ENCODE assay signal across 12 cellular contexts in the genomic region with DNA sequence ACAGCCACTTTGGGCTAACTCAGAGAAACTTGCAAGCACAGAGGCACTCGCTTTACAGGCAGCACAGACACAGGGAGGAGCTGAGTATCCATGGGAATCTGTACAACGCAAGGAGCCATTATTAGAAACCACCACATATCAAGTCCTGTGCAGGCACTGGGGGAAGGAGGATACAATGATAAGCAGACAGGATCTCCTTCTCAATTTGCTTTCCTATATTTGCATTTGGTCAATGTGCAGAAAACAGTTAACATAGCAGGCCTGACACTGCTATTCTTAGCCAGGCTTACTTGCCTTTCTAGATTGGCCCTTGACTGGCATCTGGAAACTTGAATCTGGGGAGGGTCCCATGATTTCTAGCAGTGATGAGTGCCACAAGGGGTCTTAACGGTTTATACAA.
DNase-seq lines count a peak whose midpoint lies in the region; ATAC-seq and TF ChIP-seq lines count a peak whose summit lies in the region.
"Had no signal": no experiment of that assay in that cellular context is flagged by ENCODE, and none has a peak within 500 bp of the region (broad histone marks: within the 10 kb centered on the region; RNA-seq: fewer than 3 reads in every experiment).

No MANE protein-coding gene starts in this region.

- no peaks in the 10 kb centered on the region for H3K36me3 Mint-ChIP-seq in type B pancreatic cell

- H4K20me1 ChIP-seq in DOHH2 (ENCODE audit: control insufficient read depth, insufficient read depth, low read depth, low read length) (no peaks in the 10 kb centered on the region), Loucy (ENCODE audit: insufficient read depth, low read length, poor library complexity, severe bottlenecking) (no peaks in the 10 kb centered on the region)

- no peak overlapping the region for H3K27ac Mint-ChIP-seq in type B pancreatic cell

- peak overlapping the region; percentile 99 for H3K4me2 ChIP-seq in DOHH2 (ENCODE audit: low read length)
- H3K4me2 ChIP-seq in Loucy (ENCODE audit: low read depth, low read length, poor library complexity, severe bottlenecking) = peak overlapping the region; percentile 29

- peak; percentile 50 for ATAC-seq in GM19397 (IDR thresholded peaks at IDR 0.05; ENCODE audit: unreplicated experiment)
- peak; percentile 33 for ATAC-seq in HG02884 (IDR thresholded peaks at IDR 0.05; ENCODE audit: unreplicated experiment)
- no peak for ATAC-seq in psoas muscle

- H3K4me1 ChIP-seq in DOHH2 (ENCODE audit: control insufficient read depth, low read length) (peaks cover 95% of the 10 kb centered on the region), Loucy (ENCODE audit: insufficient read depth, low read length, poor library complexity, severe bottlenecking) (peaks cover 69% of the 10 kb centered on the region), psoas muscle (no peaks in the 10 kb centered on the region), spleen (peaks cover 0 to 28% (median 17%) of the 10 kb centered on the region in 6 donors)
- H3K4me1 ChIP-seq: SJSA1 had no signal

- no peaks in the 10 kb centered on the region for H3K9me2 ChIP-seq in DOHH2 (replicated peaks; ENCODE audit: control insufficient read depth, low read length)
- no peaks in the 10 kb centered on the region for H3K9me2 ChIP-seq in Loucy (replicated peaks; ENCODE audit: low read depth, low read length)

- TF ChIP-seq POLR2A in spleen (IDR thresholded peaks at IDR 0.05) = no peak

- H3K9me3 ChIP-seq in DOHH2 (ENCODE audit: control insufficient read depth, insufficient read depth, low read length) = no peaks in the 10 kb centered on the region
- no peaks in the 10 kb centered on the region for H3K9me3 ChIP-seq in Loucy (ENCODE audit: insufficient read depth, low read depth, low read length)
- H3K9me3 ChIP-seq in psoas muscle = no peaks in the 10 kb centered on the region
- no peaks in the 10 kb centered on the region for H3K9me3 ChIP-seq in spleen
- H3K9me3 ChIP-seq: SJSA1 had no signal

- peak overlapping the region; percentile 62 for H3K9ac ChIP-seq in Loucy (ENCODE audit: low read depth, low read length, poor library complexity, severe bottlenecking)

- no peak overlapping the region for H2AFZ ChIP-seq in Loucy (ENCODE audit: low read length)

- H3K79me2 ChIP-seq in DOHH2 (ENCODE audit: control insufficient read depth, low read length) (peaks cover 56% of the 10 kb centered on the region), Loucy (ENCODE audit: insufficient read depth, low read length) (peaks cover 97% of the 10 kb centered on the region)

- 57 to 80% (median 63%) methylated on average over 3 of the region's 3 CpGs for WGBS in psoas muscle, 3 donors
- WGBS in spleen, 5 donors = 45 to 71% (median 50%) methylated on average over 3 of the region's 3 CpGs

- peaks cover 5% of the 10 kb centered on the region for H3K4me1 Mint-ChIP-seq in type B pancreatic cell (ENCODE audit: unreplicated experiment)

- H3K27me3 Mint-ChIP-seq in type B pancreatic cell = no peaks in the 10 kb centered on the region

- no peak overlapping the region for H3K4me3 Mint-ChIP-seq in type B pancreatic cell

- peaks cover 21% of the 10 kb centered on the region for H3F3A ChIP-seq in DOHH2 (ENCODE audit: control insufficient read depth, insufficient read depth)
- no peaks in the 10 kb centered on the region for H3F3A ChIP-seq in Loucy (ENCODE audit: low read depth)

- H3K4me3 ChIP-seq in DOHH2 (ENCODE audit: low read length) = peak overlapping the region; percentile 71
- H3K4me3 ChIP-seq in Loucy (ENCODE audit: low read length, poor library complexity, severe bottlenecking) = no peak overlapping the region
- H3K4me3 ChIP-seq in psoas muscle = no peak overlapping the region
- H3K4me3 ChIP-seq in spleen = no peak overlapping the region
- H3K4me3 ChIP-seq: SJSA1 had no signal

- no peaks in the 10 kb centered on the region for H3K9me3 Mint-ChIP-seq in type B pancreatic cell

- intact Hi-C loops in psoas muscle (cut with DNase I) (no loop called here), spleen (cut with DNase I; ENCODE audit: low total_unique reads) (no loop called here)

- no peak for DNase-seq in psoas muscle
- DNase-seq in type B pancreatic cell (ENCODE audit: extremely low spot score, unreplicated experiment) = no peak
- DNase-seq in spleen = no peak
- no peak for DNase-seq in SKM-1 (lab: John Stamatoyannopoulos, UW; ENCODE audit: unreplicated experiment)
- DNase-seq: NCI-H2107; stimulated activated CD4-positive, alpha-beta T cell treated with anti-CD3 and anti-CD28 coated beads, Interleukin-1b, Interleukin-23, amount 100 ng/mL, for 48 hours had no signal

- H3K36me3 ChIP-seq in DOHH2 (ENCODE audit: control insufficient read depth, low read length) (peaks cover 4% of the 10 kb centered on the region; the same call in 1 of the 2 replicates), Loucy (ENCODE audit: insufficient read depth, low read length) (peaks cover 23% of the 10 kb centered on the region; the same call in 1 of the 2 replicates), psoas muscle (ENCODE audit: insufficient read depth in 1 of 2, low read depth in 1 of 2) (no peaks in the 10 kb centered on the region), spleen (no peaks in the 10 kb centered on the region)
- H3K36me3 ChIP-seq: SJSA1 had no signal

- H3K27me3 ChIP-seq in DOHH2 (ENCODE audit: control insufficient read depth, low read length) = no peaks in the 10 kb centered on the region
- no peaks in the 10 kb centered on the region for H3K27me3 ChIP-seq in Loucy (ENCODE audit: insufficient read depth, low read length, poor library complexity, severe bottlenecking)
- no peaks in the 10 kb centered on the region for H3K27me3 ChIP-seq in psoas muscle (ENCODE audit: insufficient read depth in 3 of 3, low read length in 2 of 3)
- H3K27me3 ChIP-seq in spleen (replicated peaks in 1 of 7) = no peaks in the 10 kb centered on the region
- H3K27me3 ChIP-seq: SJSA1 had no signal

- TF ChIP-seq CTCF in DOHH2 (IDR thresholded peaks at IDR 0.05; ENCODE audit: low read depth, low read length, poor library complexity, severe bottlenecking) = no peak
- TF ChIP-seq CTCF in Loucy (conservative IDR thresholded peaks at IDR 0.05; ENCODE audit: low read length) = no peak
- no peak for TF ChIP-seq CTCF in psoas muscle (IDR thresholded peaks at IDR 0.05)
- TF ChIP-seq CTCF in type B pancreatic cell (conservative IDR thresholded peaks at IDR 0.05) = no peak
- no peak for TF ChIP-seq CTCF in spleen (IDR thresholded peaks at IDR 0.05 in 8 of 11, conservative IDR thresholded peaks at IDR 0.05 in 3 of 11)

- peak overlapping the region; percentile 97 for H3K27ac ChIP-seq in DOHH2 (ENCODE audit: low read depth, low read length)
- no peak overlapping the region for H3K27ac ChIP-seq in psoas muscle
- peak overlapping the region in 3 of 8 donors; percentile 1 to 51 (median 47) for H3K27ac ChIP-seq in spleen
- H3K27ac ChIP-seq: epithelial cell of prostate, SJSA1 had no signal

Comparison
In these comparisons a context has a peak if more than half of its experiments do, and no peak if none do; other contexts are left out.
1. ATAC-seq: peak in GM19397 (single experiment) and HG02884 (single experiment); none in psoas muscle (0 of 4).